ENCODE assay signal across 9 cellular contexts in the genomic region with DNA sequence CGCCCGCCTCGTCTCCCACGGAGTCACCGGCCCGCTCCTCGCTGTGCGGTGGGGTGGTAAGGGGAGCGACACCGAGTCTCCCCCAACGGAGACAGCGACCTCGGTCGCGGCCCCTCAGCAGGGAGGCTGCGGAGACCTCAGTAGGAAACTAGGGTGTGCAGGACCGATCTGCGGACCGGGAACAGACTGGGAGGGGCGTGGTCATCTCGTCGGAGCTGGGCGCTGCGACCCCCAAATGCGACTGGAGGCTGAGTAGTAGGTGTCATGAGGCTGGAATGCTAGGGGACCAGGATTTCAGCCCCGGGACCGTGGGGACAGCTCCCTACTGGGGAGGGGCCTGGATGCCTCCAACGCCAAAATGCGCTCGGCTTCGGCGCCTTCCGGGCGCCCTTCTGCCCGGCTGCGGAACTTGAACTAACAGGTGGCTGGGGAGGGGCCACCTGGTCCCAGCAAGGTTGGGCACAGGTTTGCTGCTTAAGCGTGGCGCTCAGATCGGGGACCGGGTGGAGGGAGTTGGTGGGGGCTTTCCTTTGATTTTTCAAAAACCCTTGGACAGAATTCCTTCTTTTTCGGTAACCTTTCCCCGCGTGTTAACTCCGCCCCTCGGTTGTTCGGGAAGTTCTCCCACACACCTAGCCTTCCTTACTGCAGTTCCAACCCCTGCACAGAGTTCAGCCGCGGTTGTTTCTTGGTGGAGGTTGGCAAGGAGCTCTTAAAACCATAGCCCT. TPM values are rescaled to one million over a fixed set of nuclear protein-coding genes. Genes with fewer than 3 reads are reported as not detected.
DNase-seq lines count a peak whose midpoint lies in the region; ATAC-seq and TF ChIP-seq lines count a peak whose summit lies in the region.
"Had no signal": no experiment of that assay in that cellular context is flagged by ENCODE, and none has a peak within 500 bp of the region (broad histone marks: within the 10 kb centered on the region; RNA-seq: fewer than 3 reads in every experiment).

No MANE protein-coding gene starts in this region.

- H3K9me3 Mint-ChIP-seq in activated CD4-positive, alpha-beta T cell treated with anti-CD3 and anti-CD28 coated beads, Interleukin-2, amount 10 ng/mL, durations not matched to agents 24 days and 14 days: no peaks in the 10 kb centered on the region

- no peak for TF ChIP-seq POLR2A in adrenal gland (IDR thresholded peaks at IDR 0.05)

- DNase-seq in activated CD4-positive, alpha-beta T cell treated with anti-CD3 and anti-CD28 coated beads, Interleukin-2, amount 10 ng/mL, durations not matched to agents 24 days and 14 days: no peak
- DNase-seq in activated CD4-positive, alpha-beta T cell treated with anti-CD3 and anti-CD28 coated beads, Interleukin-2, amount 50 U/mL, for 4 hours: no peak
- DNase-seq in adrenal gland (no peak), left lobe of liver (ENCODE audit: low spot score) (no peak), thoracic aorta (ENCODE audit: low spot score) (no peak), H4 (ENCODE audit: low spot score) (no peak)

- H3K9me3 ChIP-seq in adrenal gland (replicated peaks in 1 of 3) (no peaks in the 10 kb centered on the region), thoracic aorta (no peaks in the 10 kb centered on the region)

- H3K4me3 ChIP-seq in adrenal gland (peak overlapping the region in 3 of 4 donors; percentile 9 to 56 (median 22)), thoracic aorta (peak overlapping the region; percentile 66)

- WGBS in adrenal gland, 4 donors: 5 to 8% (median 7%) methylated on average over 25 to 48 of the region's 48 CpGs

- H3K27ac Mint-ChIP-seq in activated CD4-positive, alpha-beta T cell treated with anti-CD3 and anti-CD28 coated beads, Interleukin-2, amount 10 ng/mL, durations not matched to agents 24 days and 14 days: no peak overlapping the region

- peaks cover 5 to 14% of the 10 kb centered on the region in 2 donors for H3K4me1 ChIP-seq in adrenal gland (replicated peaks in 1 of 2)
- peaks cover 6 to 8% of the 10 kb centered on the region in 2 donors for H3K4me1 ChIP-seq in thoracic aorta (ENCODE audit: control insufficient read depth in 1 of 2, low read depth in 2 of 2)

- H3K36me3 ChIP-seq in adrenal gland (replicated peaks in 1 of 2) (no peaks in the 10 kb centered on the region), thoracic aorta (no peaks in the 10 kb centered on the region)

- peaks cover 32% of the 10 kb centered on the region for H3K27me3 ChIP-seq in adrenal gland
- H3K27me3 ChIP-seq in thoracic aorta (replicated peaks; ENCODE audit: insufficient read depth): no peaks in the 10 kb centered on the region

- H3K27ac ChIP-seq in adrenal gland (no peak overlapping the region), thoracic aorta (no peak overlapping the region)

- no peaks in the 10 kb centered on the region for H3K36me3 Mint-ChIP-seq in activated CD4-positive, alpha-beta T cell treated with anti-CD3 and anti-CD28 coated beads, Interleukin-2, amount 10 ng/mL, durations not matched to agents 24 days and 14 days (ENCODE audit: low read depth)

- intact Hi-C loops in activated CD4-positive, alpha-beta T cell treated with anti-CD3 and anti-CD28 coated beads, Interleukin-2, amount 10 ng/mL, durations not matched to agents 24 days and 14 days (cut with micrococcal nuclease): no loop called here
- intact Hi-C loops in adrenal gland (cut with DNase I): no loop called here

- ATAC-seq in left lobe of liver (peak; percentile 38), thoracic aorta (ENCODE audit: insufficient number of reproducible peaks, low FRiP score, low read depth) (no peak), HG02884 (IDR thresholded peaks at IDR 0.05; ENCODE audit: unreplicated experiment) (no peak), HG03342 (IDR thresholded peaks at IDR 0.05; ENCODE audit: unreplicated experiment) (no peak)

- TF ChIP-seq CTCF in adrenal gland (IDR thresholded peaks at IDR 0.05): no peak
- no peak for TF ChIP-seq CTCF in thoracic aorta (IDR thresholded peaks at IDR 0.05)

- peaks cover 7% of the 10 kb centered on the region for H3K4me1 Mint-ChIP-seq in activated CD4-positive, alpha-beta T cell treated with anti-CD3 and anti-CD28 coated beads, Interleukin-2, amount 10 ng/mL, durations not matched to agents 24 days and 14 days

- peak overlapping the region; percentile 59 for H3K4me3 Mint-ChIP-seq in activated CD4-positive, alpha-beta T cell treated with anti-CD3 and anti-CD28 coated beads, Interleukin-2, amount 10 ng/mL, durations not matched to agents 24 days and 14 days

- H3K27me3 Mint-ChIP-seq in activated CD4-positive, alpha-beta T cell treated with anti-CD3 and anti-CD28 coated beads, Interleukin-2, amount 10 ng/mL, durations not matched to agents 24 days and 14 days: peaks cover 64% of the 10 kb centered on the region

RNA-seq across cellular contexts. Expression of gene CACNG4, which starts 1.5 kb away (rescaled TPM):
- not detected in 2 replicates for total RNA-seq in activated CD4-positive, alpha-beta T cell treated with anti-CD3 and anti-CD28 coated beads, Interleukin-2, amount 10 ng/mL, durations not matched to agents 24 days and 14 days
- total RNA-seq in adrenal gland (1 to 10 TPM in 1 of 8 donors, under 1 TPM in 3, not detected in 4; 0.11 to 2.4 (median 0.47) TPM), left lobe of liver (0.10 TPM), thoracic aorta (not detected)
- polyA plus RNA-seq in adrenal gland: 1 to 10 TPM in 1 of 3 donors, under 1 TPM in 2; 0.29 to 1.7 (median 0.94) TPM
- 2.3 and 2.4 TPM in 2 replicates for total RNA-seq in H4 (2014; rRNA removed; shearing (Covaris generic))
- total RNA-seq: HT1080 had no signal
